In the genomic region with DNA sequence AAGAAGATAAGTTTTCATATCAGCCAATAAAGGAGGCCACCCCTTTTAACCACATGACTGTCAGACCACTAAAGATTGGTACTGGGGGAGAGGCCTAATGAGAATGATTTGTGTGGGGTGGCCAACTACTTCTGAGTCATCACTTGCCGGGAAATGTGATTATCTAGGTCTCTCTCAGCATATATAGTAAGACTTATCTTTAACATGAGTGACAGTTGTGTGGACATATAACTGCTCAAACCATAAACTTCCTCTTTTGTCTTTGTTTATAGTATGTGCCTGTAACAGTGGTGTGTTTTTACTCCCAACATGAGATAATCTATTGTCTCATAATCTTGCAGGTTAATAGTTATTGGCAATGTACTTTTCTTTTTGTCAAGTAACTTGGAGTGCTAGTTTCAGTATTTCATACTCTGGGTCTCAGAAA, we compare ENCODE assay signal across 10 cellular contexts.
DNase-seq lines count a peak whose midpoint lies in the region; ATAC-seq and TF ChIP-seq lines count a peak whose summit lies in the region.
"Had no signal": no experiment of that assay in that cellular context is flagged by ENCODE, and none has a peak within 500 bp of the region (broad histone marks: within the 10 kb centered on the region; RNA-seq: fewer than 3 reads in every experiment).

No MANE protein-coding gene starts in this region.

- H3K4me3 Mint-ChIP-seq in activated CD8-positive, alpha-beta T cell treated with anti-CD3 and anti-CD28 coated beads for 36 hours: no peak overlapping the region

- H3K9me3 ChIP-seq in left lung (no peaks in the 10 kb centered on the region), tibial nerve (no peaks in the 10 kb centered on the region)

- WGBS in tibial nerve, 2 donors: 60 to 61% methylated on average over 1 of the region's 1 CpG

- TF ChIP-seq EP300 in tibial nerve (IDR thresholded peaks at IDR 0.05): no peak

- H3K27ac ChIP-seq in left lung (no peak overlapping the region), tibial nerve (no peak overlapping the region)

- peaks cover 0 to 4% of the 10 kb centered on the region in 2 donors for H3K36me3 Mint-ChIP-seq in activated naive CD4-positive, alpha-beta T cell treated with anti-CD3 and anti-CD28 coated beads, Interleukin-2, amount 50 U/mL, for 72 hours
- H3K36me3 Mint-ChIP-seq in activated CD8-positive, alpha-beta T cell treated with anti-CD3 and anti-CD28 coated beads for 36 hours (ENCODE audit: low read depth): peaks cover 18% of the 10 kb centered on the region

- POLR2A ChIA-PET in activated CD8-positive, alpha-beta T cell treated with anti-CD3 and anti-CD28 coated beads for 36 hours (lab: Charles Lee): no interaction called here

- CTCF ChIA-PET in activated CD8-positive, alpha-beta T cell treated with anti-CD3 and anti-CD28 coated beads for 36 hours (lab: Charles Lee): no interaction called here

- H3K27me3 Mint-ChIP-seq in activated CD8-positive, alpha-beta T cell treated with anti-CD3 and anti-CD28 coated beads for 36 hours: no peaks in the 10 kb centered on the region

- no peaks in the 10 kb centered on the region for H3K27me3 ChIP-seq in left lung
- H3K27me3 ChIP-seq in tibial nerve: no peaks in the 10 kb centered on the region

- H3K9me3 Mint-ChIP-seq in activated naive CD4-positive, alpha-beta T cell treated with anti-CD3 and anti-CD28 coated beads, Interleukin-2, amount 50 U/mL, for 72 hours: no peaks in the 10 kb centered on the region
- H3K9me3 Mint-ChIP-seq in activated CD8-positive, alpha-beta T cell treated with anti-CD3 and anti-CD28 coated beads for 36 hours: no peaks in the 10 kb centered on the region

- H3K4me3 ChIP-seq in left lung (no peak overlapping the region), tibial nerve (no peak overlapping the region)

- TF ChIP-seq POLR2A in tibial nerve (IDR thresholded peaks at IDR 0.05): no peak

- peak; percentile 46 to 81 for ATAC-seq in activated naive CD4-positive, alpha-beta T cell treated with anti-CD3 and anti-CD28 coated beads, Interleukin-2, amount 50 U/mL, for 72 hours
- ATAC-seq in HG03460 (IDR thresholded peaks at IDR 0.05; ENCODE audit: unreplicated experiment) (peak; percentile 55), left lung (no peak)
- peak; percentile 88 for ATAC-seq in activated CD8-positive, alpha-beta T cell treated with anti-CD3 and anti-CD28 coated beads for 36 hours
- ATAC-seq: left lobe of liver had no signal

- H3K4me1 ChIP-seq in left lung (no peaks in the 10 kb centered on the region), tibial nerve (peaks cover 0 to 4% (median 0%) of the 10 kb centered on the region in 4 donors)

- peaks cover 9% of the 10 kb centered on the region for H3K4me1 Mint-ChIP-seq in activated CD8-positive, alpha-beta T cell treated with anti-CD3 and anti-CD28 coated beads for 36 hours (ENCODE audit: low read depth)

- intact Hi-C loops in activated CD8-positive, alpha-beta T cell treated with anti-CD3 and anti-CD28 coated beads for 36 hours (cut with micrococcal nuclease): no loop called here
- intact Hi-C loops in left lung (cut with DNase I): no loop called here

- TF ChIP-seq CTCF in activated CD8-positive, alpha-beta T cell treated with anti-CD3 and anti-CD28 coated beads for 36 hours (IDR thresholded peaks at IDR 0.05): no peak
- TF ChIP-seq CTCF in left lung (IDR thresholded peaks at IDR 0.05) (no peak), tibial nerve (IDR thresholded peaks at IDR 0.05) (no peak)

- H3K36me3 ChIP-seq in left lung (no peaks in the 10 kb centered on the region), tibial nerve (no peaks in the 10 kb centered on the region)

- DNase-seq in activated naive CD4-positive, alpha-beta T cell treated with anti-CD3 and anti-CD28 coated beads, Interleukin-2, amount 50 U/mL, for 72 hours (ENCODE audit: low spot score in 2 of 2): no peak
- DNase-seq in activated naive CD4-positive, alpha-beta T cell (lab: John Stamatoyannopoulos, UW): no peak
- peak; percentile 16 for DNase-seq in activated CD8-positive, alpha-beta T cell treated with anti-CD3 and anti-CD28 coated beads for 36 hours
- DNase-seq in UCSD-AML1 (lab: John Stamatoyannopoulos, UW; ENCODE audit: unreplicated experiment): no peak
- DNase-seq in activated effector memory CD4-positive, alpha-beta T cell treated with anti-CD3 and anti-CD28 coated beads, Interleukin-2, amount 50 U/mL, for 16 hours: no peak
- DNase-seq in left lung: no peak
- DNase-seq in tibial nerve (ENCODE audit: low spot score in 2 of 2): no peak
- DNase-seq: NCI-H1092 treated with DMSO at 0.1 percent for 48 hours had no signal

- no peak overlapping the region for H3K27ac Mint-ChIP-seq in activated naive CD4-positive, alpha-beta T cell treated with anti-CD3 and anti-CD28 coated beads, Interleukin-2, amount 50 U/mL, for 72 hours
- peak overlapping the region; percentile 19 for H3K27ac Mint-ChIP-seq in activated CD8-positive, alpha-beta T cell treated with anti-CD3 and anti-CD28 coated beads for 36 hours
